27 cellular contexts compared by ENCODE assay signal in genomic region chr16:65531475-65531874, GRCh38.
"Had no signal": no experiment of that assay in that cellular context is flagged by ENCODE, and none has a peak within 500 bp of the region (broad histone marks: within the 10 kb centered on the region; RNA-seq: fewer than 3 reads in every experiment).

No MANE protein-coding gene starts in this region.

- H3K4me3 ChIP-seq: gastrocnemius medialis, suprapubic skin had no signal

- ATAC-seq: activated CD8-positive, alpha-beta T cell treated with anti-CD3 and anti-CD28 coated beads for 36 hours; activated T-cell treated with anti-CD3 and anti-CD28 coated beads, Interleukin-2, amount 50 U/mL, for 4 hours; activated T-helper 17 cell treated with anti-CD3 and anti-CD28 coated beads, Interleukin-2, amount 50 U/mL, for 72 hours; esophagus mucosa; gastrocnemius medialis; left ventricle myocardium superior; psoas muscle; WTC11 had no signal

- H3K36me3 ChIP-seq: gastrocnemius medialis, sigmoid colon, suprapubic skin, tibial nerve, uterus had no signal

- H3K27me3 Mint-ChIP-seq: activated CD8-positive, alpha-beta T cell treated with anti-CD3 and anti-CD28 coated beads for 36 hours; activated T-helper 17 cell treated with anti-CD3 and anti-CD28 coated beads, Interleukin-2, amount 50 U/mL, for 72 hours had no signal

- DNase-seq: activated CD4-positive, alpha-beta T cell treated with anti-CD3 and anti-CD28 coated beads, Interleukin-2, amount 50 U/mL, for 1 hour; activated CD8-positive, alpha-beta T cell treated with anti-CD3 and anti-CD28 coated beads for 36 hours; activated gamma-delta T cell treated with Interleukin-2 at 50 U/mL for 16 hours; activated naive CD4-positive, alpha-beta T cell treated with anti-CD3 and anti-CD28 coated beads, Interleukin-2, amount 50 U/mL, for 16 hours; activated T-cell treated with anti-CD3 and anti-CD28 coated beads, Interleukin-2, amount 50 U/mL, for 4 hours; amniotic stem cell; caudate nucleus; endodermal cell; gastrocnemius medialis; glutamatergic neuron; islet precursor cell; left cardiac atrium; left ventricle myocardium superior; psoas muscle; sigmoid colon; small intestine; stimulated activated CD4-positive, alpha-beta T cell treated with anti-CD3 and anti-CD28 coated beads, Interleukin-15, amount 100 ng/mL, for 24 hours; stimulated activated CD4-positive, alpha-beta T cell treated with anti-CD3 and anti-CD28 coated beads, Interleukin-2, amount 100 ng/mL, for 24 hours; stimulated activated naive CD4-positive, alpha-beta T cell; T-helper 2 cell; uterus had no signal

- H3K27ac Mint-ChIP-seq: activated CD8-positive, alpha-beta T cell treated with anti-CD3 and anti-CD28 coated beads for 36 hours; activated T-helper 17 cell treated with anti-CD3 and anti-CD28 coated beads, Interleukin-2, amount 50 U/mL, for 72 hours; endodermal cell; WTC11 had no signal

- H3K27me3 ChIP-seq: gastrocnemius medialis, sigmoid colon, suprapubic skin, tibial nerve, uterus had no signal

- H3K4me1 Mint-ChIP-seq: activated T-helper 17 cell treated with anti-CD3 and anti-CD28 coated beads, Interleukin-2, amount 50 U/mL, for 72 hours; endodermal cell had no signal

- H3K9me3 ChIP-seq: gastrocnemius medialis, psoas muscle, sigmoid colon had no signal

- FAIRE-seq: small intestine had no signal

- H3K4me3 Mint-ChIP-seq: activated CD8-positive, alpha-beta T cell treated with anti-CD3 and anti-CD28 coated beads for 36 hours; activated T-cell treated with anti-CD3 and anti-CD28 coated beads, Interleukin-2, amount 50 U/mL, for 4 hours; activated T-helper 17 cell treated with anti-CD3 and anti-CD28 coated beads, Interleukin-2, amount 50 U/mL, for 72 hours; endodermal cell; WTC11 had no signal

- H2AFZ ChIP-seq: parathyroid adenoma had no signal

- H3K4me1 ChIP-seq: gastrocnemius medialis, parathyroid adenoma, psoas muscle, suprapubic skin, tibial nerve, uterus had no signal

- H3K9me3 Mint-ChIP-seq: activated CD8-positive, alpha-beta T cell treated with anti-CD3 and anti-CD28 coated beads for 36 hours; endodermal cell had no signal

- H3K27ac ChIP-seq: gastrocnemius medialis, parathyroid adenoma, psoas muscle, sigmoid colon, suprapubic skin, uterus had no signal

- H3K79me2 ChIP-seq: parathyroid adenoma had no signal
